In the genomic region with DNA sequence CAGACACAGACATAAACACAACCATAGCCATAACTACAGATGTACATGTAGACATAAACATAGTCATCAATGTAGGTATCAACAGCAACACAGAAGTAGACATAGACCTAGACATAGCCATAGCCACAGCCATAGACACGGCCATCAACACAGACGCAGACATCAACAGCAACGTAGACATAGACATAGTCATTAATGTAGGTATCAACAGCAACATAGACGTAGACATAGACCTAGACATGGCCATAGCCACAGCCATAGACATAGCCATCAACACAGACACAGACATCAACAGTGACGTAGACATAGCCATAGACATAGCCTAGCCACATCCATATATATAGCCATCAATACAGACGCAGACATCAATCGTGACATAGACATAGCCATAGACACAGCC, we compare ENCODE assay signal across 29 cellular contexts.
DNase-seq lines count a peak whose midpoint lies in the region; ATAC-seq, FAIRE-seq and TF ChIP-seq lines count a peak whose summit lies in the region.
"Had no signal": no experiment of that assay in that cellular context is flagged by ENCODE, and none has a peak within 500 bp of the region (broad histone marks: within the 10 kb centered on the region; RNA-seq: fewer than 3 reads in every experiment).

No MANE protein-coding gene starts in this region.

- no peak overlapping the region for H2AFZ ChIP-seq in GM12878 (ENCODE audit: control insufficient read depth, low read depth, low read length)
- H2AFZ ChIP-seq: GM23248 had no signal

- H3K9me3 Mint-ChIP-seq in activated naive CD4-positive, alpha-beta T cell treated with anti-CD3 and anti-CD28 coated beads, Interleukin-2, amount 50 U/mL, for 72 hours = no peaks in the 10 kb centered on the region
- H3K9me3 Mint-ChIP-seq in stimulated activated memory B cell treated with anti-CD40 and anti-IgM and Interleukin-4, amounts not matched to agents 10 μg/mL and 1 μg/mL and 100 μg/mL, for 72 hours = no peaks in the 10 kb centered on the region
- H3K9me3 Mint-ChIP-seq: activated B cell treated with CpG ODN at 0.5 μM for 24 hours had no signal

- no peak for TF ChIP-seq RAD21 in GM12878 (IDR thresholded peaks at IDR 0.05; ENCODE audit: insufficient read depth, low read depth, low read length)

- no TSS peak for BruUV-seq in GM12878 (replicated peaks; lab: Mats Ljungman, UMichigan)

- intact Hi-C loops in GM12878 (cut with micrococcal nuclease; ENCODE audit: unreplicated experiment) = no loop called here

- H3K27ac ChIP-seq in GM12878 (ENCODE audit: control insufficient read depth, insufficient read depth) = no peak overlapping the region
- H3K27ac ChIP-seq: 22Rv1, brain microvascular endothelial cell, GM23248, right lobe of liver, SK-N-MC had no signal

- H3K27ac Mint-ChIP-seq in activated naive CD4-positive, alpha-beta T cell treated with anti-CD3 and anti-CD28 coated beads, Interleukin-2, amount 50 U/mL, for 72 hours = no peak overlapping the region
- no peak overlapping the region for H3K27ac Mint-ChIP-seq in stimulated activated memory B cell treated with anti-CD40 and anti-IgM and Interleukin-4, amounts not matched to agents 10 μg/mL and 1 μg/mL and 100 μg/mL, for 72 hours
- H3K27ac Mint-ChIP-seq: activated B cell treated with CpG ODN at 0.5 μM for 24 hours; activated CD8-positive, alpha-beta memory T cell treated with anti-CD3 and anti-CD28 coated beads, Interleukin-2, amount 10 ng/mL, durations not matched to agents 7 days and 5 days had no signal

- CTCF ChIA-PET in GM12878 (lab: Yijun Ruan, JAX) = no interaction called here

- H3K4me2 ChIP-seq in GM12878 (ENCODE audit: control insufficient read depth, insufficient read depth) = no peak overlapping the region

- SMC1A ChIA-PET in GM12878 (lab: Charles Lee; ENCODE audit: uncharacterized antibody, unreplicated experiment) = no interaction called here

- H3K9me3 ChIP-seq in GM12878 (replicated peaks; ENCODE audit: control insufficient read depth, insufficient read depth, low read length) = no peaks in the 10 kb centered on the region; the same call in 2 of the 3 replicates
- H3K9me3 ChIP-seq: right lobe of liver had no signal

- no peak overlapping the region for H3K9ac ChIP-seq in GM12878 (ENCODE audit: control insufficient read depth, insufficient read depth, low read length)
- H3K9ac ChIP-seq: GM23248 had no signal

- no peaks in the 10 kb centered on the region for H3K79me2 ChIP-seq in GM12878 (ENCODE audit: control insufficient read depth, insufficient read depth, low read length)

- H3K36me3 ChIP-seq in GM12878 (ENCODE audit: control insufficient read depth in 2 of 2, insufficient read depth in 2 of 2, low read length in 1 of 2) = no peaks in the 10 kb centered on the region
- H3K36me3 ChIP-seq: brain microvascular endothelial cell, right lobe of liver had no signal

- H4K20me1 ChIP-seq in GM12878 (ENCODE audit: control insufficient read depth, insufficient read depth) = no peaks in the 10 kb centered on the region

- TF ChIP-seq CTCF in GM12878 (IDR thresholded peaks at IDR 0.05 in 2 of 3, conservative IDR thresholded peaks at IDR 0.05 in 1 of 3; ENCODE audit: control insufficient read depth in 2 of 3, extremely low read depth in 1 of 3, insufficient read depth in 1 of 3, low read depth in 3 of 3, low read length in 3 of 3) = no peak

- DNase-seq in activated naive CD4-positive, alpha-beta T cell treated with anti-CD3 and anti-CD28 coated beads, Interleukin-2, amount 50 U/mL, for 72 hours (ENCODE audit: low spot score in 2 of 2) = no peak
- no peak for DNase-seq in activated naive CD4-positive, alpha-beta T cell treated with Interleukin-2 at 50 U/mL for 16 hours
- DNase-seq in GM12878 (ENCODE audit: low read depth, low spot score) (no peak), kidney tubule cell (ENCODE audit: low spot score) (peak; percentile 1), SW480 (ENCODE audit: low spot score) (no peak)
- DNase-seq in activated CD4-positive, CD25-positive, alpha-beta regulatory T cell (lab: John Stamatoyannopoulos, UW) = no peak
- DNase-seq in stimulated activated CD4-positive, alpha-beta T cell treated with anti-CD3 and anti-CD28 coated beads, Interleukin-4, amount 100 ng/mL, for 1 hour = no peak
- DNase-seq: activated B cell treated with CpG ODN at 0.5 μM for 24 hours; activated CD4-positive, alpha-beta T cell treated with anti-CD3 and anti-CD28 coated beads, Interleukin-2, amount 50 U/mL, for 1 hour; activated CD8-positive, alpha-beta memory T cell treated with anti-CD3 and anti-CD28 coated beads, Interleukin-2, amount 10 ng/mL, durations not matched to agents 7 days and 5 days; activated naive CD4-positive, alpha-beta T cell; activated T-cell treated with anti-CD3 and anti-CD28 coated beads, Interleukin-2, amount 50 U/mL, for 48 hours; brain microvascular endothelial cell; Calu3; DMS79 treated with DMSO at 0.1 percent for 48 hours; GDM1; GM23248; hippocampal formation; mesenchymal stem cell; NCI-H1092 treated with DMSO at 0.1 percent for 48 hours; NCI-H1694 treated with DMSO at 0.1 percent for 48 hours; NCI-H446 treated with DMSO at 0.1 percent for 48 hours; posterior cingulate gyrus; right lobe of liver; stimulated activated CD4-positive, alpha-beta T cell treated with anti-CD3 and anti-CD28 coated beads, Interleukin-4, amount 100 ng/mL, for 24 hours had no signal

- WGBS in GM12878 (ENCODE audit: insufficient coverage, insufficient replicate concordance, low lambda C conversion rate, missing lambda C conversion rate) = 31% methylated on average over 7 of the region's 7 CpGs

- no peak overlapping the region for H3K4me3 ChIP-seq in GM12878
- H3K4me3 ChIP-seq: GM23248, right lobe of liver, SK-N-MC had no signal

- peaks cover 0 to 3% of the 10 kb centered on the region in 2 experiments; a peak in 1 of 4 replicates for H3K27me3 ChIP-seq in GM12878 (replicated peaks in 1 of 2; ENCODE audit: control insufficient read depth in 2 of 2, insufficient read depth in 2 of 2, low read length in 1 of 2)
- H3K27me3 ChIP-seq: brain microvascular endothelial cell, right lobe of liver had no signal

- TF ChIP-seq POLR2A in GM12878 (IDR thresholded peaks at IDR 0.05; ENCODE audit: low read depth, low read length) = no peak

- TF ChIP-seq EP300 in GM12878 (IDR thresholded peaks at IDR 0.05; ENCODE audit: borderline replicate concordance in 1 of 2, control insufficient read depth in 1 of 2, low read depth in 2 of 2, low read length in 2 of 2) = no peak

- peak; percentile 18 to 20 for ATAC-seq in activated naive CD4-positive, alpha-beta T cell treated with anti-CD3 and anti-CD28 coated beads, Interleukin-2, amount 50 U/mL, for 72 hours
- ATAC-seq in GM12878 = no peak
- peak; percentile 46 for ATAC-seq in stimulated activated memory B cell treated with anti-CD40 and anti-IgM and Interleukin-4, amounts not matched to agents 10 μg/mL and 1 μg/mL and 100 μg/mL, for 72 hours
- ATAC-seq: activated CD8-positive, alpha-beta memory T cell treated with anti-CD3 and anti-CD28 coated beads, Interleukin-2, amount 10 ng/mL, durations not matched to agents 7 days and 5 days had no signal

- H3K4me1 ChIP-seq in GM12878 (ENCODE audit: control insufficient read depth, insufficient read depth, low read length) = no peaks in the 10 kb centered on the region
- H3K4me1 ChIP-seq: right lobe of liver had no signal

- no peaks in the 10 kb centered on the region for H3K36me3 Mint-ChIP-seq in activated naive CD4-positive, alpha-beta T cell treated with anti-CD3 and anti-CD28 coated beads, Interleukin-2, amount 50 U/mL, for 72 hours
- H3K36me3 Mint-ChIP-seq in stimulated activated memory B cell treated with anti-CD40 and anti-IgM and Interleukin-4, amounts not matched to agents 10 μg/mL and 1 μg/mL and 100 μg/mL, for 72 hours = no peaks in the 10 kb centered on the region
- H3K36me3 Mint-ChIP-seq: activated CD8-positive, alpha-beta memory T cell treated with anti-CD3 and anti-CD28 coated beads, Interleukin-2, amount 10 ng/mL, durations not matched to agents 7 days and 5 days; CD14-positive monocyte had no signal

- peak; percentile 7 for FAIRE-seq in GM12878 (lab: Jason Lieb, UNC)

- no peaks in the 10 kb centered on the region for H3K4me1 Mint-ChIP-seq in stimulated activated memory B cell treated with anti-CD40 and anti-IgM and Interleukin-4, amounts not matched to agents 10 μg/mL and 1 μg/mL and 100 μg/mL, for 72 hours
- H3K4me1 Mint-ChIP-seq: activated B cell treated with CpG ODN at 0.5 μM for 24 hours; activated CD8-positive, alpha-beta memory T cell treated with anti-CD3 and anti-CD28 coated beads, Interleukin-2, amount 10 ng/mL, durations not matched to agents 7 days and 5 days; CD14-positive monocyte had no signal

- in situ Hi-C loops in GM12878 (cut with MboI) = no loop called here

- H3K4me3 Mint-ChIP-seq in stimulated activated memory B cell treated with anti-CD40 and anti-IgM and Interleukin-4, amounts not matched to agents 10 μg/mL and 1 μg/mL and 100 μg/mL, for 72 hours = no peak overlapping the region
- H3K4me3 Mint-ChIP-seq: activated B cell treated with CpG ODN at 0.5 μM for 24 hours; activated CD8-positive, alpha-beta memory T cell treated with anti-CD3 and anti-CD28 coated beads, Interleukin-2, amount 10 ng/mL, durations not matched to agents 7 days and 5 days; CD14-positive monocyte had no signal

- no peaks in the 10 kb centered on the region for H3K27me3 Mint-ChIP-seq in stimulated activated memory B cell treated with anti-CD40 and anti-IgM and Interleukin-4, amounts not matched to agents 10 μg/mL and 1 μg/mL and 100 μg/mL, for 72 hours

- RAD21 ChIA-PET in GM12878 (lab: Charles Lee; ENCODE audit: unreplicated experiment) = no interaction called here

- POLR2A ChIA-PET in GM12878 (lab: Charles Lee) = no interaction called here

TF ChIP-seq in GM12878, 131 proteins besides CTCF, POLR2A, EP300 and RAD21 (continues in another document):
- TF ChIP-seq, protein P1, sequence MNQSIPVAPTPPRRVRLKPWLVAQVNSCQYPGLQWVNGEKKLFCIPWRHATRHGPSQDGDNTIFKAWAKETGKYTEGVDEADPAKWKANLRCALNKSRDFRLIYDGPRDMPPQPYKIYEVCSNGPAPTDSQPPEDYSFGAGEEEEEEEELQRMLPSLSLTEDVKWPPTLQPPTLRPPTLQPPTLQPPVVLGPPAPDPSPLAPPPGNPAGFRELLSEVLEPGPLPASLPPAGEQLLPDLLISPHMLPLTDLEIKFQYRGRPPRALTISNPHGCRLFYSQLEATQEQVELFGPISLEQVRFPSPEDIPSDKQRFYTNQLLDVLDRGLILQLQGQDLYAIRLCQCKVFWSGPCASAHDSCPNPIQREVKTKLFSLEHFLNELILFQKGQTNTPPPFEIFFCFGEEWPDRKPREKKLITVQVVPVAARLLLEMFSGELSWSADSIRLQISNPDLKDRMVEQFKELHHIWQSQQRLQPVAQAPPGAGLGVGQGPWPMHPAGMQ (IDR thresholded peaks at IDR 0.05; ENCODE audit: borderline replicate concordance) = no peak
- TF ChIP-seq YBX1 (IDR thresholded peaks at IDR 0.05) = no peak
